ENCODE assay signal across 9 cellular contexts in the genomic region with DNA sequence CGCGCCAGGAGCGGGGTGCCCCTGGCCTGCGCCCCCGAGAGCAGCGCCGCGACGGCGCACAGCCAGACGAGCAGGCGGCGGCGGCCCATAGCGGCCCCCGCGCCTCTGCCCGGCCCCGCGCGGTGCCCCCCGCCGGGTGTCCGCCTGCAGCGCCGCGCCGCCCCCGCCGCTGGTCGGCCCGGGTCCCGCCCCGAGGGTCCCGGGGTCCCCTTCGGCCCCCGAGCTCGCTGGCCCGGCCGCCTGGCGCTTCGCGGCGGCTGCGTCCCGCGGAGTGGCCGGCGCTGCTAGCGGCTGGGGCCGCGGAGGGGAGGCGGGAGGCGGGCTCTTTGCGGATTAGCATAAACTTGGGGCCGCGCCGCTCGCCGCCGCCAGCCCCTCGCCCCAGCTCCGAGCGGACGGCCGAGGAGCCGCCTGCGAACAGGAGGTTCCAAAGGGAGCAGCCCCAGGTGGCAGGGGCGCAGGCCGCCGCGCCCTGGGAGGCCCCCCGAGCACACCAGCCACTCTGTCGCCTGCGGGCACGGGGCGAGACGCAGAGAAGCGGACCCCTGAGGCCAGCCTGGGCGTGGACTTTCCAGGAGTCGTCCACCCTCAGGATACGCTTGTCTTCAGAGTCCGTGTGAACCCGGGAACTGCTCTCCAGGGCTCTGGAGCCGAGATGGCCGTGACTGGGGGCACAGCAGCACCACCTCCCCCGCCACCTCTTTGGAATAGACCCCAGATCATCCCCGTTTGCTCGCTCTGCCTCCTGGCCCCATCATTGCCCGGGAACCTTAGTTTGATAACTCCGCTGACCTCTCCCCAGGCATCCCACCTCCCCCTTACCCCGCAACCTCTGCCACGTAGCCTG. TPM values are rescaled to one million over a fixed set of nuclear protein-coding genes. Genes with fewer than 3 reads are reported as not detected.
A peak's percentile ranks its signal among the peaks of the same experiment; 100 is the strongest.
DNase-seq lines count a peak whose midpoint lies in the region; ATAC-seq and TF ChIP-seq lines count a peak whose summit lies in the region.
"Had no signal": no experiment of that assay in that cellular context is flagged by ENCODE, and none has a peak within 500 bp of the region (broad histone marks: within the 10 kb centered on the region; RNA-seq: fewer than 3 reads in every experiment).

A gene with protein sequence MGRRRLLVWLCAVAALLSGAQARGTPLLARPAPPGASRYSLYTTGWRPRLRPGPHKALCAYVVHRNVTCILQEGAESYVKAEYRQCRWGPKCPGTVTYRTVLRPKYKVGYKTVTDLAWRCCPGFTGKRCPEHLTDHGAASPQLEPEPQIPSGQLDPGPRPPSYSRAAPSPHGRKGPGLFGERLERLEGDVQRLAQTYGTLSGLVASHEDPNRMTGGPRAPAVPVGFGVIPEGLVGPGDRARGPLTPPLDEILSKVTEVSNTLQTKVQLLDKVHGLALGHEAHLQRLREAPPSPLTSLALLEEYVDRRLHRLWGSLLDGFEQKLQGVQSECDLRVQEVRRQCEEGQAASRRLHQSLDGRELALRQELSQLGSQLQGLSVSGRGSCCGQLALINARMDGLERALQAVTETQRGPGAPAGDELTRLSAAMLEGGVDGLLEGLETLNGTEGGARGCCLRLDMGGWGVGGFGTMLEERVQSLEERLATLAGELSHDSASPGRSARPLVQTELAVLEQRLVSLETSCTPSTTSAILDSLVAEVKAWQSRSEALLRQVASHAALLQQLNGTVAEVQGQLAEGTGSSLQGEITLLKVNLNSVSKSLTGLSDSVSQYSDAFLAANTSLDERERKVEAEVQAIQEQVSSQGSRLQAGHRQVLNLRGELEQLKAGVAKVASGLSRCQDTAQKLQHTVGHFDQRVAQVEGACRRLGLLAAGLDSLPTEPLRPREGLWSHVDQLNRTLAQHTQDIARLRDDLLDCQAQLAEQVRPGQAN (minus strand): TSS at position 273 of the 847 bp plus-strand sequence. CDS start 184 bp downstream, at position 89.

- TF ChIP-seq CTCF in HEK293 (tag by site-specific recombination; IDR thresholded peaks at IDR 0.05) (no peak), osteocyte (IDR thresholded peaks at IDR 0.05) (no peak)

- peaks cover 6% of the 10 kb centered on the region in 2 donors for H3K4me1 Mint-ChIP-seq in effector memory CD8-positive, alpha-beta T cell (ENCODE audit: low read depth in 2 of 2)
- H3K4me1 Mint-ChIP-seq in osteocyte (ENCODE audit: unreplicated experiment), result peaks cover 9% of the 10 kb centered on the region

- ATAC-seq in effector memory CD8-positive, alpha-beta T cell (replicated peaks), result no peak
- ATAC-seq in HG02852 (IDR thresholded peaks at IDR 0.05; ENCODE audit: unreplicated experiment) (no peak), GM18511 (IDR thresholded peaks at IDR 0.05; ENCODE audit: unreplicated experiment) (no peak)

- H3K4me3 ChIP-seq in BLaER1 (0 out of 2 replicates have a peak within 1 kb of the TSS, but pooled peaks have one; percentile 14), HEK293 (ENCODE audit: low read depth, low read length) (peak within 1 kb of the TSS; percentile 22)

- peaks cover 3% of the 10 kb centered on the region for H3K36me3 Mint-ChIP-seq in effector memory CD8-positive, alpha-beta T cell (ENCODE audit: insufficient read depth)
- peaks cover 2% of the 10 kb centered on the region for H3K36me3 Mint-ChIP-seq in osteocyte (ENCODE audit: unreplicated experiment)

- no peaks in the 10 kb centered on the region; the same call in 1 of the 2 replicates for H4K20me1 ChIP-seq in BLaER1

- H3K9me3 Mint-ChIP-seq in effector memory CD8-positive, alpha-beta T cell, result no peaks in the 10 kb centered on the region
- H3K9me3 Mint-ChIP-seq in osteocyte (ENCODE audit: unreplicated experiment), result peaks cover 6% of the 10 kb centered on the region

- CTCF ChIA-PET in HEK293 (lab: Yijun Ruan, JAX), result interaction anchor here (0.5 to 1.7 kb wide), 3 partner anchors 12 to 233 kb away, joined by 3 to 6 read pairs (median 3); no protein-coding TSS in a partner anchor

- H3K4me2 ChIP-seq in BLaER1, result no peak within 1 kb of the TSS

- H3K27me3 ChIP-seq in BLaER1, result peaks cover 44% of the 10 kb centered on the region

- POLR2A ChIA-PET in HEK293 (lab: Yijun Ruan, JAX), result interaction anchor here (0.5 kb wide), 1 partner anchor 27 kb away, joined by 4 read pairs; no protein-coding TSS in a partner anchor

- peaks cover 48 to 64% of the 10 kb centered on the region in 2 donors for H3K27me3 Mint-ChIP-seq in effector memory CD8-positive, alpha-beta T cell
- H3K27me3 Mint-ChIP-seq in osteocyte (ENCODE audit: unreplicated experiment), result peaks cover 22% of the 10 kb centered on the region

- no peak within 1 kb of the TSS for H3K9ac ChIP-seq in BLaER1

- no peak within 1 kb of the TSS for H3K27ac ChIP-seq in BLaER1
- H3K27ac ChIP-seq in HEK293 (ENCODE audit: extremely low read depth, low read depth, low read length), result peak within 1 kb of the TSS; percentile 64; the same call in 1 of the 2 replicates

- H3K36me3 ChIP-seq in BLaER1 (no peaks in the 10 kb centered on the region), HEK293 (ENCODE audit: control insufficient read depth in 2 of 2, insufficient read depth in 1 of 2, low read length in 2 of 2) (peaks cover 0 to 26% of the 10 kb centered on the region in 2 experiments; a peak in 1 of 3 replicates)

- H3K4me3 Mint-ChIP-seq in effector memory CD8-positive, alpha-beta T cell, result peak within 1 kb of the TSS; percentile 40 to 61
- peak within 1 kb of the TSS; percentile 70 for H3K4me3 Mint-ChIP-seq in osteocyte (ENCODE audit: unreplicated experiment)

- H3K27ac Mint-ChIP-seq in effector memory CD8-positive, alpha-beta T cell, result no peak within 1 kb of the TSS
- no peak within 1 kb of the TSS for H3K27ac Mint-ChIP-seq in osteocyte (ENCODE audit: unreplicated experiment)

- no peak for DNase-seq in effector memory CD8-positive, alpha-beta T cell
- DNase-seq in osteocyte (ENCODE audit: extremely low spot score, unreplicated experiment) (no peak), NCI-H774 (lab: John Stamatoyannopoulos, UW) (no peak)
- DNase-seq in stimulated activated CD4-positive, alpha-beta T cell treated with anti-CD3 and anti-CD28 coated beads, Interleukin-2, amount 100 ng/mL, for 48 hours, result no peak

- H3K4me1 ChIP-seq in BLaER1, result no peaks in the 10 kb centered on the region
- H3K4me1 ChIP-seq in HEK293 (ENCODE audit: control insufficient read depth, insufficient read depth, low read length), result no peaks in the 10 kb centered on the region

- H3K9me3 ChIP-seq in BLaER1 (peaks cover 35% of the 10 kb centered on the region), HEK293 (ENCODE audit: control insufficient read depth, insufficient read depth, low read depth, low read length) (no peaks in the 10 kb centered on the region)

TF ChIP-seq in HEK293, 187 proteins besides CTCF, POLR2A, EP300 and RAD21:
- TF ChIP-seq, protein P1, sequence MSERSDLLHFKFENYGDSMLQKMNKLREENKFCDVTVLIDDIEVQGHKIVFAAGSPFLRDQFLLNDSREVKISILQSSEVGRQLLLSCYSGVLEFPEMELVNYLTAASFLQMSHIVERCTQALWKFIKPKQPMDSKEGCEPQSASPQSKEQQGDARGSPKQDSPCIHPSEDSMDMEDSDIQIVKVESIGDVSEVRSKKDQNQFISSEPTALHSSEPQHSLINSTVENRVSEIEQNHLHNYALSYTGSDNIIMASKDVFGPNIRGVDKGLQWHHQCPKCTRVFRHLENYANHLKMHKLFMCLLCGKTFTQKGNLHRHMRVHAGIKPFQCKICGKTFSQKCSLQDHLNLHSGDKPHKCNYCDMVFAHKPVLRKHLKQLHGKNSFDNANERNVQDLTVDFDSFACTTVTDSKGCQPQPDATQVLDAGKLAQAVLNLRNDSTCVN (tag by site-specific recombination; optimal IDR thresholded peaks at IDR 0.05), result peak; percentile 53
- TF ChIP-seq, protein P2, sequence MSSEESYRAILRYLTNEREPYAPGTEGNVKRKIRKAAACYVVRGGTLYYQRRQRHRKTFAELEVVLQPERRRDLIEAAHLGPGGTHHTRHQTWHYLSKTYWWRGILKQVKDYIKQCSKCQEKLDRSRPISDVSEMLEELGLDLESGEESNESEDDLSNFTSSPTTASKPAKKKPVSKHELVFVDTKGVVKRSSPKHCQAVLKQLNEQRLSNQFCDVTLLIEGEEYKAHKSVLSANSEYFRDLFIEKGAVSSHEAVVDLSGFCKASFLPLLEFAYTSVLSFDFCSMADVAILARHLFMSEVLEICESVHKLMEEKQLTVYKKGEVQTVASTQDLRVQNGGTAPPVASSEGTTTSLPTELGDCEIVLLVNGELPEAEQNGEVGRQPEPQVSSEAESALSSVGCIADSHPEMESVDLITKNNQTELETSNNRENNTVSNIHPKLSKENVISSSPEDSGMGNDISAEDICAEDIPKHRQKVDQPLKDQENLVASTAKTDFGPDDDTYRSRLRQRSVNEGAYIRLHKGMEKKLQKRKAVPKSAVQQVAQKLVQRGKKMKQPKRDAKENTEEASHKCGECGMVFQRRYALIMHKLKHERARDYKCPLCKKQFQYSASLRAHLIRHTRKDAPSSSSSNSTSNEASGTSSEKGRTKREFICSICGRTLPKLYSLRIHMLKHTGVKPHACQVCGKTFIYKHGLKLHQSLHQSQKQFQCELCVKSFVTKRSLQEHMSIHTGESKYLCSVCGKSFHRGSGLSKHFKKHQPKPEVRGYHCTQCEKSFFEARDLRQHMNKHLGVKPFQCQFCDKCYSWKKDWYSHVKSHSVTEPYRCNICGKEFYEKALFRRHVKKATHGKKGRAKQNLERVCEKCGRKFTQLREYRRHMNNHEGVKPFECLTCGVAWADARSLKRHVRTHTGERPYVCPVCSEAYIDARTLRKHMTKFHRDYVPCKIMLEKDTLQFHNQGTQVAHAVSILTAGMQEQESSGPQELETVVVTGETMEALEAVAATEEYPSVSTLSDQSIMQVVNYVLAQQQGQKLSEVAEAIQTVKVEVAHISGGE (tag by site-specific recombination; conservative IDR thresholded peaks at IDR 0.05; ENCODE audit: low read depth), result no peak
- no peak for TF ChIP-seq OVOL3 (tag by site-specific recombination; IDR thresholded peaks at IDR 0.05)
- TF ChIP-seq GLIS2 (tag by site-specific recombination; IDR thresholded peaks at IDR 0.05), result peak; percentile 22; the same call in 1 of the 2 replicates
- TF ChIP-seq ZNF843 (tag by site-specific recombination; IDR thresholded peaks at IDR 0.05), result no peak
- 0 out of 2 replicates have a peak, but pooled peaks have one; percentile 25 for TF ChIP-seq ZNF561 (tag by site-specific recombination; IDR thresholded peaks at IDR 0.05; ENCODE audit: borderline replicate concordance)
- peak; percentile 67 for TF ChIP-seq ZNF335 (tag by site-specific recombination; conservative IDR thresholded peaks at IDR 0.05)

RNA-seq across cellular contexts. Expression of the gene that starts here (rescaled TPM):
- total RNA-seq in osteocyte, result 1.5 and 2.1 TPM in 2 replicates
- total RNA-seq: OCI-LY7 had no signal
